11 cellular contexts compared by ENCODE assay signal in the genomic region with DNA sequence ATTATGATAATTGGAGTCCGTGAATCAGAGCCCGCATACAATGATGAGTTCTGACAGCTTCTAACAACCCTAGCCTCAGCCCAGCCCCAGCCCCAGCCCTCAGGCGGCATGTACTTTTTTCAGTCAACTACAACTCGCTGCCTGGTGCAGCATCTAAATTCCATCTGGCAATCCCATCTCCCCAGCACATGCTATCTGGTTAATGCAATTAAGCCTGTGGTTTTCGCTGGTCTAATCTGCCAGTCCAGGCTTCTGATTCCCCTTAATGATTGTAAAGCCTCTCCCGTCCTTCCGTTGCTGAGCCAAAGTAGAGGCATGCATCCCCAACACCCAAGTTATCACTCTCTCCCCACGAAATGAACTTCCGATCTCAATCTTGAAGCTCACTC. TPM values are rescaled to one million over a fixed set of nuclear protein-coding genes. Genes with fewer than 3 reads are reported as not detected.
DNase-seq lines count a peak whose midpoint lies in the region; TF ChIP-seq lines count a peak whose summit lies in the region.
"Had no signal": no experiment of that assay in that cellular context is flagged by ENCODE, and none has a peak within 500 bp of the region (broad histone marks: within the 10 kb centered on the region; RNA-seq: fewer than 3 reads in every experiment).

No MANE protein-coding gene starts in this region.

- H3K4me1 ChIP-seq in suprapubic skin (peaks cover 58% of the 10 kb centered on the region), OCI-LY7 (ENCODE audit: insufficient read depth, low read length, poor library complexity, severe bottlenecking) (no peaks in the 10 kb centered on the region)

- no peaks in the 10 kb centered on the region for H3K9me2 ChIP-seq in OCI-LY7 (ENCODE audit: insufficient read depth, low read length)

- H3K27ac ChIP-seq in suprapubic skin (no peak overlapping the region), OCI-LY7 (ENCODE audit: low read depth, low read length, poor library complexity, severe bottlenecking) (no peak overlapping the region)
- H3K27ac ChIP-seq: KMS-11 had no signal

- H3K27ac Mint-ChIP-seq in nephron progenitor cell = no peak overlapping the region

- H3K4me2 ChIP-seq in OCI-LY7 (ENCODE audit: low read length) = no peak overlapping the region
- H3K4me2 ChIP-seq: KMS-11 had no signal

- CTCF ChIA-PET in OCI-LY7 (lab: Charles Lee; ENCODE audit: unreplicated experiment) = no interaction called here

- peak overlapping the region; percentile 57 for H3K4me3 ChIP-seq in astrocyte of the cerebellum (ENCODE audit: low read depth, low read length)
- peak overlapping the region; percentile 74 for H3K4me3 ChIP-seq in iPS-18c (ENCODE audit: insufficient read depth, low read depth, low read length)
- H3K4me3 ChIP-seq in suprapubic skin = peak overlapping the region; percentile 53
- H3K4me3 ChIP-seq in OCI-LY7 (ENCODE audit: low read depth, low read length, poor library complexity, severe bottlenecking) = no peak overlapping the region

- H3K9me3 Mint-ChIP-seq in nephron progenitor cell = no peaks in the 10 kb centered on the region

- H3K4me1 Mint-ChIP-seq in nephron progenitor cell = peaks cover 12% of the 10 kb centered on the region

- peak; percentile 21 for DNase-seq in DMS 273 (lab: John Stamatoyannopoulos, UW; ENCODE audit: unreplicated experiment)
- no peak for DNase-seq in DMS 273 treated with DMSO at 0.1 percent for 48 hours (lab: John Stamatoyannopoulos, UW)
- DNase-seq in astrocyte of the cerebellum (ENCODE audit: low read depth) = no peak
- no peak for DNase-seq in suprapubic skin (ENCODE audit: low spot score in 2 of 2)
- DNase-seq in OCI-LY7 (ENCODE audit: low spot score) = no peak
- no peak for DNase-seq in nephron progenitor cell
- DNase-seq in NCI-H2107 treated with DMSO at 0.1 percent for 48 hours (lab: John Stamatoyannopoulos, UW; ENCODE audit: unreplicated experiment) = no peak
- DNase-seq: stimulated activated CD4-positive, alpha-beta T cell treated with anti-CD3 and anti-CD28 coated beads, Interleukin-2, amount 100 ng/mL, for 48 hours had no signal

- no peaks in the 10 kb centered on the region for H3K79me2 ChIP-seq in OCI-LY7 (ENCODE audit: insufficient read depth, low read depth, low read length)

- no peak overlapping the region for H3K4me3 Mint-ChIP-seq in nephron progenitor cell

- TF ChIP-seq CTCF in astrocyte of the cerebellum (IDR thresholded peaks at IDR 0.05; ENCODE audit: low read depth, low read length, missing control alignments) = no peak
- TF ChIP-seq CTCF in suprapubic skin (IDR thresholded peaks at IDR 0.05) = no peak
- TF ChIP-seq CTCF in OCI-LY7 (conservative IDR thresholded peaks at IDR 0.05; ENCODE audit: low read length) = no peak
- TF ChIP-seq CTCF in nephron progenitor cell (IDR thresholded peaks at IDR 0.05) = no peak

- BruUV-seq in OCI-LY7 (replicated peaks; lab: Mats Ljungman, UMichigan) = no TSS peak

- no peaks in the 10 kb centered on the region; the same call in 1 of the 2 replicates for H4K20me1 ChIP-seq in OCI-LY7 (ENCODE audit: insufficient read depth, low read length)

- in situ Hi-C loops in astrocyte of the cerebellum (cut with HindIII; ENCODE audit: low sequenced_read_pairs) = no loop called here

- H3K27me3 Mint-ChIP-seq in nephron progenitor cell (ENCODE audit: low read depth, poor library complexity) = peaks cover 41% of the 10 kb centered on the region

- no peaks in the 10 kb centered on the region for H3K36me3 ChIP-seq in suprapubic skin
- H3K36me3 ChIP-seq in OCI-LY7 (ENCODE audit: insufficient read depth, low read length) = no peaks in the 10 kb centered on the region

- POLR2A ChIA-PET in OCI-LY7 (lab: Charles Lee) = no interaction called here

- 8% methylated on average over 9 of the region's 9 CpGs for WGBS in suprapubic skin

- no peaks in the 10 kb centered on the region for H3K36me3 Mint-ChIP-seq in nephron progenitor cell (ENCODE audit: low read depth)

- intact Hi-C loops in OCI-LY7 (cut with micrococcal nuclease; ENCODE audit: unreplicated experiment) = no loop called here

- TF ChIP-seq POLR2A in suprapubic skin (IDR thresholded peaks at IDR 0.05) = no peak

- H2AFZ ChIP-seq in OCI-LY7 (ENCODE audit: low read length) = no peak overlapping the region

- H3K27me3 ChIP-seq in suprapubic skin = peaks cover 76% of the 10 kb centered on the region

- H3K9me3 ChIP-seq in iPS-18c (ENCODE audit: control insufficient read depth, insufficient read depth, low read length) = peaks cover 2% of the 10 kb centered on the region
- no peaks in the 10 kb centered on the region for H3K9me3 ChIP-seq in suprapubic skin
- no peaks in the 10 kb centered on the region for H3K9me3 ChIP-seq in OCI-LY7 (ENCODE audit: low read length)

- TF ChIP-seq EP300 in suprapubic skin (IDR thresholded peaks at IDR 0.05) = no peak

RNA-seq across cellular contexts. Expression of a gene that starts 0.9 kb away (rescaled TPM):
- under 1 TPM; 0.48 to 0.59 (median 0.55) TPM for total RNA-seq in suprapubic skin
- total RNA-seq in OCI-LY7 (2014; rRNA removed; shearing (Covaris generic)) = not detected in 2 replicates
- total RNA-seq in OCI-LY7 (2022) = not detected in 2 replicates
- total RNA-seq: T-helper 1 cell treated with Interleukin-12 subunit alpha and Interleukin-12 subunit beta and Interleukin-4 antibody, amounts not matched to agents 30 ng/mL and 1 ng/mL, for 36 hours had no signal
